ENCODE assay signal across 11 cellular contexts in genomic region chr2:207156451-207157161, GRCh38. TPM values are rescaled to one million over a fixed set of nuclear protein-coding genes. Genes with fewer than 3 reads are reported as not detected.
DNase-seq lines count a peak whose midpoint lies in the region; ATAC-seq and TF ChIP-seq lines count a peak whose summit lies in the region.
"Had no signal": no experiment of that assay in that cellular context is flagged by ENCODE, and none has a peak within 500 bp of the region (broad histone marks: within the 10 kb centered on the region; RNA-seq: fewer than 3 reads in every experiment).

No MANE protein-coding gene starts in this region.

- H3K27ac ChIP-seq in right atrium auricular region (peak overlapping the region; percentile 22 to 65), coronary artery (peak overlapping the region in 1 of 2 donors; percentile 55), uterus (peak overlapping the region; percentile 29 to 100)
- H3K27ac ChIP-seq: suprapubic skin had no signal

- TF ChIP-seq CTCF in right atrium auricular region (IDR thresholded peaks at IDR 0.05) = no peak
- TF ChIP-seq CTCF in coronary artery (IDR thresholded peaks at IDR 0.05) = no peak
- TF ChIP-seq CTCF in uterus (IDR thresholded peaks at IDR 0.05) = no peak
- TF ChIP-seq CTCF in GM13976 (IDR thresholded peaks at IDR 0.05; ENCODE audit: borderline replicate concordance, control extremely low read depth, extremely low read depth, insufficient read depth, missing control alignments) = no peak

- TF ChIP-seq POLR2A in uterus (IDR thresholded peaks at IDR 0.05) = no peak

- DNase-seq in right atrium auricular region (ENCODE audit: low spot score) (no peak), Right ventricle myocardium inferior (ENCODE audit: missing footprints) (no peak), coronary artery (ENCODE audit: low spot score) (no peak), uterus (no peak), A172 (ENCODE audit: low spot score) (no peak), medulla oblongata (ENCODE audit: extremely low spot score) (no peak), GM13976 (ENCODE audit: low spot score) (no peak)
- DNase-seq: Caco-2 had no signal

- no peaks in the 10 kb centered on the region for H3K9me3 ChIP-seq in right atrium auricular region
- H3K9me3 ChIP-seq in uterus = no peaks in the 10 kb centered on the region
- H3K9me3 ChIP-seq: Caco-2, suprapubic skin had no signal

- in situ Hi-C loops in GM13976 (cut with MboI; ENCODE audit: low sequenced_read_pairs, unreplicated experiment) = no loop called here

- H3K4me3 ChIP-seq in right atrium auricular region (no peak overlapping the region), coronary artery (peak overlapping the region; percentile 26), uterus (no peak overlapping the region)
- H3K4me3 ChIP-seq: suprapubic skin had no signal

- peaks cover 0 to 97% of the 10 kb centered on the region in 2 donors for H3K4me1 ChIP-seq in right atrium auricular region
- peaks cover 23 to 47% of the 10 kb centered on the region in 2 donors for H3K4me1 ChIP-seq in uterus
- H3K4me1 ChIP-seq: Caco-2 had no signal

- no peaks in the 10 kb centered on the region for H3K36me3 ChIP-seq in right atrium auricular region
- no peaks in the 10 kb centered on the region for H3K36me3 ChIP-seq in uterus
- H3K36me3 ChIP-seq: suprapubic skin had no signal

- intact Hi-C loops in Right ventricle myocardium inferior (cut with DNase I) (no loop called here), uterus (cut with DNase I; ENCODE audit: low total_unique reads) (no loop called here)

- H3K27me3 ChIP-seq in right atrium auricular region (no peaks in the 10 kb centered on the region), uterus (no peaks in the 10 kb centered on the region)
- H3K27me3 ChIP-seq: suprapubic skin had no signal

- ATAC-seq in Right ventricle myocardium inferior (no peak), HG03135 (IDR thresholded peaks at IDR 0.05; ENCODE audit: unreplicated experiment) (peak; percentile 54)

RNA-seq across cellular contexts. Expression of gene KLF7, which starts 9.1 kb away (rescaled TPM):
- total RNA-seq in right atrium auricular region (10 to 100 TPM; 13.5 to 29.9 TPM), Right ventricle myocardium inferior (25.3 TPM), uterus (10 to 100 TPM; 20.9 to 96.0 (median 39.4) TPM)
- 9.1 and 13.7 TPM in 2 replicates for total RNA-seq in A172 (2014; rRNA removed; shearing (Covaris generic))
- total RNA-seq: HT-29 had no signal
